ENCODE assay signal across 8 cellular contexts in genomic region chr1:148048423-148049112, GRCh38.
A peak's percentile ranks its signal among the peaks of the same experiment; 100 is the strongest.
DNase-seq lines count a peak whose midpoint lies in the region; ATAC-seq and TF ChIP-seq lines count a peak whose summit lies in the region.
"Not testable (repeated sequence)": the region's sequence is repeated elsewhere in the genome, so short reads cannot be mapped to it uniquely, and the experiment has no call there.

No MANE protein-coding gene starts in this region.

- in situ Hi-C loops in G401 (cut with HindIII; ENCODE audit: low sequenced_read_pairs): not testable (repeated sequence)

- not testable (repeated sequence) for H3K27ac Mint-ChIP-seq in T-cell; central memory CD8-positive, alpha-beta T cell (ENCODE audit: low read depth)
- H3K27ac Mint-ChIP-seq in activated T-helper 1 cell treated with anti-CD3 and anti-CD28 coated beads, Interleukin-12 subunit alpha, Interleukin-12 subunit beta, Interleukin-2, Interleukin-4 antibody, amounts not matched to agents 30 ng/mL and 10 ng/mL and 1 ng/mL, durations not matched to agents 14 hours and 24 hours and 36 hours: peak overlapping the region; percentile 86

- peak overlapping the region; percentile 67 to 82 (median 71) for H3K4me3 Mint-ChIP-seq in T-cell
- peak overlapping the region; percentile 80 for H3K4me3 Mint-ChIP-seq in activated T-helper 1 cell treated with anti-CD3 and anti-CD28 coated beads, Interleukin-12 subunit alpha, Interleukin-12 subunit beta, Interleukin-2, Interleukin-4 antibody, amounts not matched to agents 30 ng/mL and 10 ng/mL and 1 ng/mL, durations not matched to agents 14 hours and 24 hours and 36 hours
- peak overlapping the region; percentile 74 for H3K4me3 Mint-ChIP-seq in central memory CD8-positive, alpha-beta T cell

- H3K36me3 ChIP-seq in psoas muscle (ENCODE audit: insufficient read depth in 1 of 2, low read depth in 1 of 2); testis (ENCODE audit: low read depth, missing control alignments): not testable (repeated sequence)

- H3K27ac ChIP-seq in psoas muscle, testis: not testable (repeated sequence)

- not testable (repeated sequence) for H3K4me1 ChIP-seq in psoas muscle, testis

- not testable (repeated sequence) for H3K27me3 Mint-ChIP-seq in T-cell; activated T-helper 1 cell treated with anti-CD3 and anti-CD28 coated beads, Interleukin-12 subunit alpha, Interleukin-12 subunit beta, Interleukin-2, Interleukin-4 antibody, amounts not matched to agents 30 ng/mL and 10 ng/mL and 1 ng/mL, durations not matched to agents 14 hours and 24 hours and 36 hours (ENCODE audit: insufficient read depth); central memory CD8-positive, alpha-beta T cell

- ATAC-seq in T-cell (replicated peaks in 1 of 4): peak; percentile 37 to 66 (median 66)
- not testable (repeated sequence) for ATAC-seq in central memory CD8-positive, alpha-beta T cell (replicated peaks; ENCODE audit: extremely low read depth, poor library complexity, severe bottlenecking); psoas muscle

- not testable (repeated sequence) for TF ChIP-seq CTCF in fibroblast of villous mesenchyme (IDR thresholded peaks at IDR 0.05; ENCODE audit: insufficient read depth, low read depth, low read length); psoas muscle (IDR thresholded peaks at IDR 0.05); testis (IDR thresholded peaks at IDR 0.05)

- H3K9me3 ChIP-seq in psoas muscle, testis: not testable (repeated sequence)

- WGBS in psoas muscle, 3 donors: 24 to 42% (median 34%) methylated on average over 28 to 48 of the region's 51 CpGs
- WGBS in testis, 2 donors: 4% methylated on average over 10 of the region's 51 CpGs; no CpG with 5 or more reads in 1 of the 2 donors

- H3K36me3 Mint-ChIP-seq in T-cell; activated T-helper 1 cell treated with anti-CD3 and anti-CD28 coated beads, Interleukin-12 subunit alpha, Interleukin-12 subunit beta, Interleukin-2, Interleukin-4 antibody, amounts not matched to agents 30 ng/mL and 10 ng/mL and 1 ng/mL, durations not matched to agents 14 hours and 24 hours and 36 hours (ENCODE audit: low read depth); central memory CD8-positive, alpha-beta T cell (ENCODE audit: insufficient read depth): not testable (repeated sequence)

- H3K4me3 ChIP-seq in fibroblast of villous mesenchyme (ENCODE audit: low read depth, low read length) (peak overlapping the region; percentile 52), psoas muscle (peak overlapping the region; percentile 11), testis (peak overlapping the region; percentile 24 to 26)

- CTCF ChIA-PET in T-cell (lab: Charles Lee): not testable (repeated sequence)

- H3K27me3 ChIP-seq in psoas muscle (ENCODE audit: insufficient read depth in 3 of 3, low read length in 2 of 3): peaks cover 0 to 14% (median 0%) of the 10 kb centered on the region in 3 donors
- H3K27me3 ChIP-seq in testis: not testable (repeated sequence)

- intact Hi-C loops in activated T-helper 1 cell treated with anti-CD3 and anti-CD28 coated beads, Interleukin-12 subunit alpha, Interleukin-12 subunit beta, Interleukin-2, Interleukin-4 antibody, amounts not matched to agents 30 ng/mL and 10 ng/mL and 1 ng/mL, durations not matched to agents 14 hours and 24 hours and 36 hours (cut with micrococcal nuclease); psoas muscle (cut with DNase I); testis (cut with DNase I; ENCODE audit: low total_unique reads): not testable (repeated sequence)

- DNase-seq in G401 (ENCODE audit: low spot score) (peak; percentile 30), T-cell (peak in 7 of 34 experiments; percentile 1 to 21 (median 10)), fibroblast of villous mesenchyme (ENCODE audit: low read depth) (peak; percentile 30), kidney tubule cell (ENCODE audit: low spot score) (peak; percentile 3), psoas muscle (peak in 1 of 2 donors; percentile 10)
- not testable (repeated sequence) for DNase-seq in activated T-helper 1 cell treated with anti-CD3 and anti-CD28 coated beads, Interleukin-12 subunit alpha, Interleukin-12 subunit beta, Interleukin-2, Interleukin-4 antibody, amounts not matched to agents 30 ng/mL and 10 ng/mL and 1 ng/mL, durations not matched to agents 14 hours and 24 hours and 36 hours (ENCODE audit: low spot score); central memory CD8-positive, alpha-beta T cell (ENCODE audit: low spot score in 2 of 2); testis

- TF ChIP-seq POLR2A in testis (IDR thresholded peaks at IDR 0.05): not testable (repeated sequence)

- not testable (repeated sequence) for H3K9me3 Mint-ChIP-seq in T-cell; activated T-helper 1 cell treated with anti-CD3 and anti-CD28 coated beads, Interleukin-12 subunit alpha, Interleukin-12 subunit beta, Interleukin-2, Interleukin-4 antibody, amounts not matched to agents 30 ng/mL and 10 ng/mL and 1 ng/mL, durations not matched to agents 14 hours and 24 hours and 36 hours; central memory CD8-positive, alpha-beta T cell

- H3K4me1 Mint-ChIP-seq in T-cell; activated T-helper 1 cell treated with anti-CD3 and anti-CD28 coated beads, Interleukin-12 subunit alpha, Interleukin-12 subunit beta, Interleukin-2, Interleukin-4 antibody, amounts not matched to agents 30 ng/mL and 10 ng/mL and 1 ng/mL, durations not matched to agents 14 hours and 24 hours and 36 hours (ENCODE audit: low read depth); central memory CD8-positive, alpha-beta T cell: not testable (repeated sequence)

- POLR2A ChIA-PET in T-cell (lab: Charles Lee): not testable (repeated sequence)
